In genomic region chr6:28336284-28337024, GRCh38 we compare ENCODE assay signal across 8 cellular contexts. TPM values are rescaled to one million over a fixed set of nuclear protein-coding genes. Genes with fewer than 3 reads are reported as not detected.
DNase-seq lines count a peak whose midpoint lies in the region; ATAC-seq and TF ChIP-seq lines count a peak whose summit lies in the region.

No MANE protein-coding gene starts in this region.

- peaks cover 13% of the 10 kb centered on the region for H3K36me3 Mint-ChIP-seq in activated CD4-positive, alpha-beta memory T cell treated with anti-CD3 and anti-CD28 coated beads for 36 hours
- peaks cover 5% of the 10 kb centered on the region for H3K36me3 Mint-ChIP-seq in activated CD4-positive, alpha-beta memory T cell treated with anti-CD3 and anti-CD28 coated beads, Interleukin-2, amount 10 ng/mL, durations not matched to agents 7 days and 5 days (ENCODE audit: low read depth)
- no peaks in the 10 kb centered on the region for H3K36me3 Mint-ChIP-seq in MCF 10A (ENCODE audit: insufficient read depth, unreplicated experiment)

- intact Hi-C loops in activated CD4-positive, alpha-beta memory T cell treated with anti-CD3 and anti-CD28 coated beads for 36 hours (cut with micrococcal nuclease) = loop anchor here (1.0 to 5.0 kb wide), 4 partner anchors 13 to 199 kb away; partner anchors contain the start of genes ZKSCAN3 and ZSCAN26
- intact Hi-C loops in MCF 10A (cut with micrococcal nuclease) = loop anchor here (1.0 to 5.0 kb wide), 3 partner anchors 54 to 199 kb away; partner anchors contain the start of gene ZSCAN26

- POLR2A ChIA-PET in activated CD4-positive, alpha-beta memory T cell treated with anti-CD3 and anti-CD28 coated beads for 36 hours (lab: Charles Lee) = interaction anchor here (1.0 to 1.5 kb wide), 4 partner anchors 69 to 498 kb away, joined by 3 to 6 read pairs (median 4); partner anchors contain the start of genes ZKSCAN8 and ZSCAN26
- POLR2A ChIA-PET in activated CD4-positive, alpha-beta memory T cell treated with anti-CD3 and anti-CD28 coated beads, Interleukin-2, amount 10 ng/mL, durations not matched to agents 7 days and 5 days (lab: Charles Lee) = interaction anchor here (0.6 to 2.5 kb wide), 11 partner anchors 12 to 1204 kb away, joined by 3 to 11 read pairs (median 5); partner anchors contain the start of genes ZKSCAN3, ZKSCAN8 and ZSCAN26
- POLR2A ChIA-PET in MCF 10A (lab: Yijun Ruan, JAX) = interaction anchor here (0.7 to 4.4 kb wide), 21 partner anchors 11 to 499 kb away, joined by 3 to 71 read pairs (median 8); partner anchors contain the start of genes PGBD1, ZKSCAN3, ZKSCAN4 and ZKSCAN8

- DNase-seq in activated CD4-positive, alpha-beta memory T cell treated with anti-CD3 and anti-CD28 coated beads for 36 hours = peak; percentile 33
- no peak for DNase-seq in activated CD4-positive, alpha-beta memory T cell treated with anti-CD3 and anti-CD28 coated beads, Interleukin-2, amount 10 ng/mL, durations not matched to agents 7 days and 5 days
- peak; percentile 67 for DNase-seq in NCI-H82 (lab: John Stamatoyannopoulos, UW)
- peak; percentile 28 for DNase-seq in MCF 10A (ENCODE audit: unreplicated experiment)
- DNase-seq in effector CD4-positive, alpha-beta T cell = no peak

- no peaks in the 10 kb centered on the region for H3K4me1 Mint-ChIP-seq in activated CD4-positive, alpha-beta memory T cell treated with anti-CD3 and anti-CD28 coated beads for 36 hours (ENCODE audit: low read depth)
- H3K4me1 Mint-ChIP-seq in activated CD4-positive, alpha-beta memory T cell treated with anti-CD3 and anti-CD28 coated beads, Interleukin-2, amount 10 ng/mL, durations not matched to agents 7 days and 5 days = no peaks in the 10 kb centered on the region
- no peaks in the 10 kb centered on the region for H3K4me1 Mint-ChIP-seq in MCF 10A (ENCODE audit: insufficient read depth, unreplicated experiment)

- H3K27me3 ChIP-seq in layer of hippocampus (ENCODE audit: control insufficient read depth, insufficient read depth, low read length) = no peaks in the 10 kb centered on the region

- ATAC-seq in HG02798 (IDR thresholded peaks at IDR 0.05; ENCODE audit: poor library complexity, unreplicated experiment) = peak; percentile 25

- H3K9me3 Mint-ChIP-seq in activated CD4-positive, alpha-beta memory T cell treated with anti-CD3 and anti-CD28 coated beads for 36 hours = peaks cover 18% of the 10 kb centered on the region
- H3K9me3 Mint-ChIP-seq in activated CD4-positive, alpha-beta memory T cell treated with anti-CD3 and anti-CD28 coated beads, Interleukin-2, amount 10 ng/mL, durations not matched to agents 7 days and 5 days = peaks cover 14% of the 10 kb centered on the region
- H3K9me3 Mint-ChIP-seq in MCF 10A (ENCODE audit: unreplicated experiment) = no peaks in the 10 kb centered on the region

- H3K27ac Mint-ChIP-seq in activated CD4-positive, alpha-beta memory T cell treated with anti-CD3 and anti-CD28 coated beads for 36 hours = no peak overlapping the region
- H3K27ac Mint-ChIP-seq in activated CD4-positive, alpha-beta memory T cell treated with anti-CD3 and anti-CD28 coated beads, Interleukin-2, amount 10 ng/mL, durations not matched to agents 7 days and 5 days = no peak overlapping the region
- no peak overlapping the region for H3K27ac Mint-ChIP-seq in MCF 10A (ENCODE audit: low read depth, unreplicated experiment)

- H3K27me3 Mint-ChIP-seq in activated CD4-positive, alpha-beta memory T cell treated with anti-CD3 and anti-CD28 coated beads for 36 hours = no peaks in the 10 kb centered on the region
- H3K27me3 Mint-ChIP-seq in activated CD4-positive, alpha-beta memory T cell treated with anti-CD3 and anti-CD28 coated beads, Interleukin-2, amount 10 ng/mL, durations not matched to agents 7 days and 5 days = peaks cover 2% of the 10 kb centered on the region
- no peaks in the 10 kb centered on the region for H3K27me3 Mint-ChIP-seq in MCF 10A (ENCODE audit: insufficient read depth, unreplicated experiment)

- no peak overlapping the region for H3K4me3 Mint-ChIP-seq in activated CD4-positive, alpha-beta memory T cell treated with anti-CD3 and anti-CD28 coated beads for 36 hours
- no peak overlapping the region for H3K4me3 Mint-ChIP-seq in activated CD4-positive, alpha-beta memory T cell treated with anti-CD3 and anti-CD28 coated beads, Interleukin-2, amount 10 ng/mL, durations not matched to agents 7 days and 5 days
- no peak overlapping the region for H3K4me3 Mint-ChIP-seq in MCF 10A (ENCODE audit: unreplicated experiment)

- BruUV-seq in MCF 10A (replicated peaks; lab: Mats Ljungman, UMichigan) = no TSS peak

- TF ChIP-seq CTCF in MCF 10A (IDR thresholded peaks at IDR 0.05; ENCODE audit: unreplicated experiment) = no peak

- H3K27ac ChIP-seq in layer of hippocampus (ENCODE audit: low read depth, low read length) (peak overlapping the region; percentile 94), temporal lobe (ENCODE audit: low read depth, low read length) (peak overlapping the region; percentile 92)

- CTCF ChIA-PET in activated CD4-positive, alpha-beta memory T cell treated with anti-CD3 and anti-CD28 coated beads for 36 hours (lab: Charles Lee) = interaction anchor here (2.9 kb wide), 1 partner anchor 19 kb away, joined by 15 read pairs; no protein-coding TSS in a partner anchor
- CTCF ChIA-PET in activated CD4-positive, alpha-beta memory T cell treated with anti-CD3 and anti-CD28 coated beads, Interleukin-2, amount 10 ng/mL, durations not matched to agents 7 days and 5 days (lab: Charles Lee) = interaction anchor here (4.6 kb wide), 1 partner anchor 19 kb away, joined by 20 read pairs; no protein-coding TSS in a partner anchor
- CTCF ChIA-PET in MCF 10A (lab: Yijun Ruan, JAX) = interaction anchor here (0.5 to 1.5 kb wide), 3 partner anchors 19 to 586 kb away, joined by 3 to 14 read pairs (median 3); no protein-coding TSS in a partner anchor

RNA-seq across cellular contexts. Expression of gene ZSCAN31, which starts 0.5 kb away (rescaled TPM):
- 1 to 10 TPM in 1 of 2 experiments, under 1 TPM in 1; 0.77 to 1.6 TPM for total RNA-seq in activated CD4-positive, alpha-beta memory T cell treated with anti-CD3 and anti-CD28 coated beads for 36 hours
- 1 to 10 TPM in 1 of 2 experiments, under 1 TPM in 1; 0.88 to 1.0 TPM for total RNA-seq in activated CD4-positive, alpha-beta memory T cell treated with anti-CD3 and anti-CD28 coated beads, Interleukin-2, amount 10 ng/mL, durations not matched to agents 7 days and 5 days
- total RNA-seq in MCF 10A (2022) (5.0 and 6.7 TPM in 2 replicates), temporal lobe (9.6 TPM)

RNA-seq across cellular contexts. Expression of gene ZKSCAN3, which starts 13.3 kb away (rescaled TPM):
- 1 to 10 TPM; 2.2 to 2.7 TPM for total RNA-seq in activated CD4-positive, alpha-beta memory T cell treated with anti-CD3 and anti-CD28 coated beads for 36 hours
- total RNA-seq in activated CD4-positive, alpha-beta memory T cell treated with anti-CD3 and anti-CD28 coated beads, Interleukin-2, amount 10 ng/mL, durations not matched to agents 7 days and 5 days = 1 to 10 TPM; 5.5 to 6.5 TPM
- total RNA-seq in MCF 10A (2022) (2.7 and 3.7 TPM in 2 replicates), temporal lobe (11.6 TPM)

RNA-seq across cellular contexts. Expression of gene PGBD1, which starts 55.1 kb away (rescaled TPM):
- 1 to 10 TPM; 1.6 to 1.9 TPM for total RNA-seq in activated CD4-positive, alpha-beta memory T cell treated with anti-CD3 and anti-CD28 coated beads for 36 hours
- 1 to 10 TPM; 1.8 to 2.0 TPM for total RNA-seq in activated CD4-positive, alpha-beta memory T cell treated with anti-CD3 and anti-CD28 coated beads, Interleukin-2, amount 10 ng/mL, durations not matched to agents 7 days and 5 days
- 2.5 and 2.9 TPM in 2 replicates for total RNA-seq in MCF 10A (2022)
- total RNA-seq in temporal lobe = 15.5 TPM

Comparison
In these comparisons a context has a peak if more than half of its experiments do, and no peak if none do; other contexts are left out.
1. DNase-seq: peak in activated CD4-positive, alpha-beta memory T cell treated with anti-CD3 and anti-CD28 coated beads for 36 hours (single experiment), NCI-H82 (single experiment) and MCF 10A (single experiment); none in activated CD4-positive, alpha-beta memory T cell treated with anti-CD3 and anti-CD28 coated beads, Interleukin-2, amount 10 ng/mL, durations not matched to agents 7 days and 5 days (single experiment) and effector CD4-positive, alpha-beta T cell (single experiment).